In genomic region chr19:7979011-7979410, GRCh38 we compare ENCODE assay signal across 1 cellular context.
TF ChIP-seq lines count a peak whose summit lies in the region.

No MANE protein-coding gene starts in this region.

TF ChIP-seq in K562, 482 proteins besides CTCF, POLR2A, EP300 and RAD21:
- TF ChIP-seq KAT2B (IDR thresholded peaks at IDR 0.05; ENCODE audit: low read depth, low read length) (no peak), POLR2G (IDR thresholded peaks at IDR 0.05; ENCODE audit: low read depth, low read length) (peak; percentile 22; the same call in 1 of the 2 replicates), ATF6 (CRISPR knock-in tag; IDR thresholded peaks at IDR 0.05) (no peak)
